1 cellular context compared by ENCODE assay signal in genomic region chr15:92889390-92890113, GRCh38.
TF ChIP-seq lines count a peak whose summit lies in the region.

No MANE protein-coding gene starts in this region.

TF ChIP-seq in GM12878, 131 proteins besides CTCF, POLR2A, EP300 and RAD21:
- TF ChIP-seq ELK1 (IDR thresholded peaks at IDR 0.05; ENCODE audit: low read depth, low read length) (no peak), RB1 (IDR thresholded peaks at IDR 0.05; ENCODE audit: borderline replicate concordance) (no peak), POLR2AphosphoS2 (IDR thresholded peaks at IDR 0.05; ENCODE audit: low read depth, low read length) (peak; percentile 40; the same call in 1 of the 2 replicates), E2F4 (IDR thresholded peaks at IDR 0.05; ENCODE audit: low read depth, low read length) (no peak)
